21 cellular contexts compared by ENCODE assay signal in genomic region chr2:30689496-30690125, GRCh38.
A peak's percentile ranks its signal among the peaks of the same experiment; 100 is the strongest.
DNase-seq lines count a peak whose midpoint lies in the region; ATAC-seq and TF ChIP-seq lines count a peak whose summit lies in the region.
"Had no signal": no experiment of that assay in that cellular context is flagged by ENCODE, and none has a peak within 500 bp of the region (broad histone marks: within the 10 kb centered on the region; RNA-seq: fewer than 3 reads in every experiment).

No MANE protein-coding gene starts in this region.

- H3K4me3 ChIP-seq in right atrium auricular region, result no peak overlapping the region
- H3K4me3 ChIP-seq in trophoblast cell (ENCODE audit: low read depth, low read length), result no peak overlapping the region
- H3K4me3 ChIP-seq: colonic mucosa, pancreas had no signal

- no peak for TF ChIP-seq CTCF in right atrium auricular region (IDR thresholded peaks at IDR 0.05)
- no peak for TF ChIP-seq CTCF in CD4-positive, alpha-beta T cell (IDR thresholded peaks at IDR 0.05)

- no peak overlapping the region for H2BK120ac ChIP-seq in trophoblast cell (ENCODE audit: insufficient read depth, low read length, poor library complexity)

- no peaks in the 10 kb centered on the region for H3K9me3 ChIP-seq in right atrium auricular region
- peaks cover 1% of the 10 kb centered on the region for H3K9me3 ChIP-seq in trophoblast cell (ENCODE audit: insufficient read depth, low read depth, low read length)
- no peaks in the 10 kb centered on the region for H3K9me3 ChIP-seq in CD4-positive, alpha-beta T cell (ENCODE audit: control insufficient read depth, low read length)
- H3K9me3 ChIP-seq: colonic mucosa, pancreas had no signal

- no peak overlapping the region for H2AFZ ChIP-seq in trophoblast cell (ENCODE audit: insufficient read depth, low read length, poor library complexity)

- H3K36me3 ChIP-seq in right atrium auricular region (no peaks in the 10 kb centered on the region), trophoblast cell (ENCODE audit: control insufficient read depth in 1 of 2, insufficient read depth in 2 of 2, low read length in 2 of 2) (no peaks in the 10 kb centered on the region)
- H3K36me3 ChIP-seq: colonic mucosa, pancreas had no signal

- intact Hi-C loops in CD4-positive, alpha-beta T cell (cut with DNase I, micrococcal nuclease), result loop anchor here in 1 of 2 experiments (5.0 kb wide), 1 partner anchor 502 kb away; no protein-coding TSS in a partner anchor

- no peaks in the 10 kb centered on the region for H3K79me2 ChIP-seq in trophoblast cell (ENCODE audit: control insufficient read depth, insufficient read depth, low read length, poor library complexity)

- peaks cover 4% of the 10 kb centered on the region for H3K79me1 ChIP-seq in trophoblast cell (ENCODE audit: low read length)

- H3K4ac ChIP-seq in trophoblast cell (ENCODE audit: low read depth, low read length), result no peak overlapping the region

- no peak overlapping the region for H3K9ac ChIP-seq in trophoblast cell (ENCODE audit: low read length)

- H3K18ac ChIP-seq in trophoblast cell (ENCODE audit: low read length), result no peak overlapping the region

- peak; percentile 7 for DNase-seq in activated naive CD4-positive, alpha-beta T cell treated with anti-CD3 and anti-CD28 coated beads, Interleukin-2, amount 10 ng/mL, durations not matched to agents 7 days and 5 days
- no peak for DNase-seq in activated naive CD4-positive, alpha-beta T cell treated with Interleukin-2 at 50 U/mL for 16 hours
- DNase-seq in right atrium auricular region (ENCODE audit: low spot score) (peak; percentile 42), trophoblast cell (no peak), ureter (ENCODE audit: low spot score) (peak; percentile 37), NOMO-1 treated with DMSO at 0.1 percent for 48 hours (lab: John Stamatoyannopoulos, UW; ENCODE audit: unreplicated experiment) (no peak)
- DNase-seq in CD4-positive, alpha-beta T cell, result no peak
- DNase-seq: activated CD4-positive, CD25-positive, alpha-beta regulatory T cell treated with anti-CD3 and anti-CD28 coated beads, Interleukin-2, amount 50 U/mL, for 72 hours; colonic mucosa; HCEC 1CT; immature natural killer cell; Kasumi-1; naive B cell; NCI-H1092; stimulated activated CD4-positive, alpha-beta T cell treated with anti-CD3 and anti-CD28 coated beads, Interleukin-1b, Interleukin-23, amount 100 ng/mL, for 48 hours; stimulated activated naive CD4-positive, alpha-beta T cell; T-helper 9 cell had no signal

- H3K4me1 ChIP-seq in right atrium auricular region (peaks cover 0 to 36% of the 10 kb centered on the region in 2 donors), trophoblast cell (ENCODE audit: control insufficient read depth in 1 of 2, insufficient read depth in 2 of 2, low read length in 2 of 2) (peaks cover 0 to 3% of the 10 kb centered on the region in 2 experiments)
- H3K4me1 ChIP-seq: colonic mucosa, pancreas had no signal

- H2AK5ac ChIP-seq in trophoblast cell (ENCODE audit: low read length), result peak overlapping the region; percentile 49

- no peak overlapping the region for H4K8ac ChIP-seq in trophoblast cell (ENCODE audit: low read depth, low read length)

- no peak overlapping the region for H4K12ac ChIP-seq in trophoblast cell (ENCODE audit: low read depth, low read length)

- no CpG with 5 or more reads among the region's 6 CpGs for WGBS in trophoblast cell (ENCODE audit: extremely low coverage, insufficient coverage, insufficient read length)

- no peak for ATAC-seq in GM18867 (IDR thresholded peaks at IDR 0.05; ENCODE audit: unreplicated experiment)
- ATAC-seq in CD4-positive, alpha-beta T cell (ENCODE audit: poor library complexity), result no peak
- ATAC-seq: activated naive CD4-positive, alpha-beta T cell treated with anti-CD3 and anti-CD28 coated beads, Interleukin-2, amount 50 U/mL, for 72 hours had no signal

- H3K27ac ChIP-seq in right atrium auricular region (peak overlapping the region; percentile 35 to 58), trophoblast cell (ENCODE audit: low read depth, low read length) (no peak overlapping the region)
- H3K27ac ChIP-seq in CD4-positive, alpha-beta T cell (ENCODE audit: low read depth, low read length), result no peak overlapping the region
- H3K27ac ChIP-seq: colonic mucosa, pancreas, RWPE1 had no signal

- H3K4me1 Mint-ChIP-seq in activated naive CD4-positive, alpha-beta T cell treated with anti-CD3 and anti-CD28 coated beads, Interleukin-2, amount 10 ng/mL, durations not matched to agents 7 days and 5 days, result no peaks in the 10 kb centered on the region
- H3K4me1 Mint-ChIP-seq in CD4-positive, alpha-beta T cell (ENCODE audit: low read depth), result no peaks in the 10 kb centered on the region
- H3K4me1 Mint-ChIP-seq: immature natural killer cell, naive B cell had no signal

- peaks cover 21% of the 10 kb centered on the region for H3K27me3 Mint-ChIP-seq in activated naive CD4-positive, alpha-beta T cell treated with anti-CD3 and anti-CD28 coated beads, Interleukin-2, amount 10 ng/mL, durations not matched to agents 7 days and 5 days
- peaks cover under 1% of the 10 kb centered on the region for H3K27me3 Mint-ChIP-seq in CD4-positive, alpha-beta T cell

- peak overlapping the region; percentile 11 for H2BK12ac ChIP-seq in trophoblast cell (ENCODE audit: low read length)

- no peak overlapping the region for H3K4me2 ChIP-seq in trophoblast cell (ENCODE audit: low read length)

- POLR2A ChIA-PET in CD4-positive, alpha-beta T cell (lab: Charles Lee), result no interaction called here

- CTCF ChIA-PET in activated naive CD4-positive, alpha-beta T cell treated with anti-CD3 and anti-CD28 coated beads, Interleukin-2, amount 10 ng/mL, durations not matched to agents 7 days and 5 days (lab: Charles Lee), result interaction anchor here (1.5 to 2.3 kb wide), 2 partner anchors 23 to 525 kb away, joined by 7 to 9 read pairs; no protein-coding TSS in a partner anchor
- CTCF ChIA-PET in CD4-positive, alpha-beta T cell (lab: Charles Lee), result interaction anchor here (1.6 kb wide), 1 partner anchor 22 kb away, joined by 7 read pairs; no protein-coding TSS in a partner anchor

- no peak overlapping the region for H2BK5ac ChIP-seq in trophoblast cell (ENCODE audit: low read depth, low read length, poor library complexity)

- no peak overlapping the region for H3K4me3 Mint-ChIP-seq in activated naive CD4-positive, alpha-beta T cell treated with anti-CD3 and anti-CD28 coated beads, Interleukin-2, amount 10 ng/mL, durations not matched to agents 7 days and 5 days
- no peak overlapping the region for H3K4me3 Mint-ChIP-seq in CD4-positive, alpha-beta T cell
- H3K4me3 Mint-ChIP-seq: immature natural killer cell, naive B cell had no signal

- no peaks in the 10 kb centered on the region for H3K36me3 Mint-ChIP-seq in activated naive CD4-positive, alpha-beta T cell treated with anti-CD3 and anti-CD28 coated beads, Interleukin-2, amount 10 ng/mL, durations not matched to agents 7 days and 5 days
- H3K36me3 Mint-ChIP-seq in CD4-positive, alpha-beta T cell (ENCODE audit: low read depth), result no peaks in the 10 kb centered on the region
- H3K36me3 Mint-ChIP-seq: activated naive CD4-positive, alpha-beta T cell treated with anti-CD3 and anti-CD28 coated beads, Interleukin-2, amount 50 U/mL, for 72 hours; immature natural killer cell; naive B cell had no signal

- no peak overlapping the region for H3K14ac ChIP-seq in trophoblast cell (ENCODE audit: low read length)

- H3K9me3 Mint-ChIP-seq in activated naive CD4-positive, alpha-beta T cell treated with anti-CD3 and anti-CD28 coated beads, Interleukin-2, amount 10 ng/mL, durations not matched to agents 7 days and 5 days, result no peaks in the 10 kb centered on the region
- no peaks in the 10 kb centered on the region for H3K9me3 Mint-ChIP-seq in CD4-positive, alpha-beta T cell
- H3K9me3 Mint-ChIP-seq: activated naive CD4-positive, alpha-beta T cell treated with anti-CD3 and anti-CD28 coated beads, Interleukin-2, amount 50 U/mL, for 72 hours; immature natural killer cell; naive B cell had no signal

- H3K23ac ChIP-seq in trophoblast cell (ENCODE audit: low read length), result no peak overlapping the region

- H3K27ac Mint-ChIP-seq in activated naive CD4-positive, alpha-beta T cell treated with anti-CD3 and anti-CD28 coated beads, Interleukin-2, amount 10 ng/mL, durations not matched to agents 7 days and 5 days, result no peak overlapping the region
- H3K27ac Mint-ChIP-seq in CD4-positive, alpha-beta T cell, result no peak overlapping the region

- no peaks in the 10 kb centered on the region for H3K27me3 ChIP-seq in right atrium auricular region
- no peaks in the 10 kb centered on the region for H3K27me3 ChIP-seq in trophoblast cell (ENCODE audit: insufficient read depth, low read length)
- no peaks in the 10 kb centered on the region for H3K27me3 ChIP-seq in CD4-positive, alpha-beta T cell (ENCODE audit: control insufficient read depth, insufficient read depth, low read length)
- H3K27me3 ChIP-seq: colonic mucosa, pancreas had no signal

- no peak overlapping the region for H4K91ac ChIP-seq in trophoblast cell (ENCODE audit: low read depth, low read length)

Comparison
In these comparisons a context has a peak if more than half of its experiments do, and no peak if none do; other contexts are left out.
1. DNase-seq: peak in activated naive CD4-positive, alpha-beta T cell treated with anti-CD3 and anti-CD28 coated beads, Interleukin-2, amount 10 ng/mL, durations not matched to agents 7 days and 5 days (single experiment), right atrium auricular region (single experiment) and ureter (single experiment); none in activated naive CD4-positive, alpha-beta T cell treated with Interleukin-2 at 50 U/mL for 16 hours (single experiment), trophoblast cell (0 of 2), NOMO-1 treated with DMSO at 0.1 percent for 48 hours (single experiment) and CD4-positive, alpha-beta T cell (0 of 10).
2. H3K27ac ChIP-seq: peak in right atrium auricular region (2 of 2); none in trophoblast cell (single experiment) and CD4-positive, alpha-beta T cell (single experiment).